ENCODE assay signal across 8 cellular contexts in genomic region chr19:49489601-49490167, GRCh38. TPM values are rescaled to one million over a fixed set of nuclear protein-coding genes. Genes with fewer than 3 reads are reported as not detected.
A peak's percentile ranks its signal among the peaks of the same experiment; 100 is the strongest.
DNase-seq lines count a peak whose midpoint lies in the region; ATAC-seq, FAIRE-seq and TF ChIP-seq lines count a peak whose summit lies in the region.

No MANE protein-coding gene starts in this region.

- 65% methylated on average over 15 of the region's 15 CpGs for WGBS in tibial nerve, 2 donors

- H2AFZ ChIP-seq in keratinocyte (ENCODE audit: control insufficient read depth, low read length), result no peak overlapping the region

- ATAC-seq in Right ventricle myocardium superior (ENCODE audit: poor library complexity) (no peak), HG03025 (IDR thresholded peaks at IDR 0.05; ENCODE audit: low FRiP score, unreplicated experiment) (no peak)

- H3K4me2 ChIP-seq in keratinocyte (ENCODE audit: control insufficient read depth, extremely low read depth, insufficient read depth, low read depth, low read length), result peak overlapping the region; percentile 86

- TF ChIP-seq CTCF in right atrium auricular region (IDR thresholded peaks at IDR 0.05) (no peak), keratinocyte (optimal IDR thresholded peaks at IDR 0.05 in 1 of 3, IDR thresholded peaks at IDR 0.05 in 1 of 3, conservative IDR thresholded peaks at IDR 0.05 in 1 of 3; ENCODE audit: extremely low read depth in 1 of 3, insufficient read depth in 2 of 3, low read length in 3 of 3) (no peak), tibial nerve (IDR thresholded peaks at IDR 0.05) (no peak)

- H3K27ac ChIP-seq in right atrium auricular region (peak overlapping the region; percentile 11 to 96), keratinocyte (ENCODE audit: control insufficient read depth, insufficient read depth, low read length) (peak overlapping the region; percentile 99), tibial nerve (peak overlapping the region in 3 of 4 donors; percentile 82 to 93 (median 91))

- intact Hi-C loops in Right ventricle myocardium superior (cut with DNase I), result no loop called here

- no peaks in the 10 kb centered on the region for H3K27me3 ChIP-seq in right atrium auricular region
- no peaks in the 10 kb centered on the region for H3K27me3 ChIP-seq in keratinocyte (ENCODE audit: control insufficient read depth, extremely low read depth, insufficient read depth, low read length)
- H3K27me3 ChIP-seq in tibial nerve, result no peaks in the 10 kb centered on the region

- no peak for TF ChIP-seq POLR2A in tibial nerve (IDR thresholded peaks at IDR 0.05)

- TF ChIP-seq EP300 in tibial nerve (IDR thresholded peaks at IDR 0.05), result no peak

- H3K4me3 ChIP-seq in right atrium auricular region (peak overlapping the region; percentile 83 to 98), keratinocyte (ENCODE audit: control insufficient read depth in 2 of 3, extremely low read depth in 1 of 3, insufficient read depth in 2 of 3, low read depth in 1 of 3, low read length in 3 of 3) (peak overlapping the region; percentile 90 to 100 (median 95)), tibial nerve (peak overlapping the region in 3 of 4 donors; percentile 79 to 97 (median 96))

- no peak for FAIRE-seq in keratinocyte (lab: Jason Lieb, UNC)

- dilution Hi-C loops in keratinocyte (cut with MboI; ENCODE audit: extremely low pct_ligation_motif_present, low sequenced_read_pairs), result no loop called here

- no peaks in the 10 kb centered on the region for H3K9me1 ChIP-seq in keratinocyte (ENCODE audit: control insufficient read depth, extremely low read depth, insufficient read depth, low read length)

- DNase-seq in right atrium auricular region (ENCODE audit: low spot score), result no peak
- no peak for DNase-seq in Right ventricle myocardium superior
- peak; percentile 61 to 70 for DNase-seq in activated T-cell treated with anti-CD3 and anti-CD28 coated beads, Interleukin-2, amount 50 U/mL, for 48 hours
- DNase-seq in keratinocyte (ENCODE audit: low read depth, low spot score), result no peak
- no peak for DNase-seq in tibial nerve (ENCODE audit: low spot score in 2 of 2)
- DNase-seq in NCI-H2227 (lab: John Stamatoyannopoulos, UW; ENCODE audit: unreplicated experiment), result no peak
- no peak for DNase-seq in C1 segment of cervical spinal cord (lab: John Stamatoyannopoulos, UW)

- H3K36me3 ChIP-seq in right atrium auricular region, result peaks cover 48% of the 10 kb centered on the region
- peaks cover 26 to 48% of the 10 kb centered on the region in 2 experiments for H3K36me3 ChIP-seq in keratinocyte (ENCODE audit: control insufficient read depth in 2 of 2, extremely low read depth in 1 of 2, insufficient read depth in 2 of 2, low read length in 2 of 2)
- peaks cover 7 to 52% (median 27%) of the 10 kb centered on the region in 3 donors for H3K36me3 ChIP-seq in tibial nerve

- peaks cover 25% of the 10 kb centered on the region for H4K20me1 ChIP-seq in keratinocyte (ENCODE audit: control insufficient read depth, extremely low read depth, insufficient read depth, low read length)

- no peaks in the 10 kb centered on the region for H3K9me3 ChIP-seq in right atrium auricular region
- no peaks in the 10 kb centered on the region for H3K9me3 ChIP-seq in keratinocyte (ENCODE audit: control insufficient read depth, low read depth, low read length)
- no peaks in the 10 kb centered on the region for H3K9me3 ChIP-seq in tibial nerve

- H3K9ac ChIP-seq in keratinocyte (ENCODE audit: control insufficient read depth, extremely low read depth, insufficient read depth, low read length), result peak overlapping the region; percentile 100

- H3K79me2 ChIP-seq in keratinocyte (ENCODE audit: control insufficient read depth, insufficient read depth, low read length), result peaks cover 37% of the 10 kb centered on the region

- H3K4me1 ChIP-seq in right atrium auricular region (peaks cover 0 to 28% of the 10 kb centered on the region in 2 donors), keratinocyte (ENCODE audit: control insufficient read depth, extremely low read depth, insufficient read depth, low read length) (peaks cover 9% of the 10 kb centered on the region), tibial nerve (peaks cover 0 to 34% (median 20%) of the 10 kb centered on the region in 4 donors)

RNA-seq across cellular contexts. Expression of gene RPL13A, which starts 2.3 kb away (rescaled TPM):
- total RNA-seq in right atrium auricular region (1,000 to 10,000 TPM in 1 of 2 donors, 100 to 1,000 TPM in 1; 765 to 1,868 TPM), Right ventricle myocardium superior (1,304 TPM), tibial nerve (1,000 to 10,000 TPM; 3,111 to 3,948 (median 3,333) TPM)
- polyA plus RNA-seq in keratinocyte, result 1,826 to 4,676 TPM (median 3,383 TPM) in 3 replicates
- 1,172 TPM for polyA plus RNA-seq in keratinocyte (2011; ENCODE audit: low read depth)
- 2,271 and 4,389 TPM in 2 replicates for polyA plus RNA-seq in keratinocyte (2011; cell fraction: cytosol; rRNA removed)
- 847 and 1,123 TPM in 2 replicates for polyA plus RNA-seq in keratinocyte (2011; cell fraction: nucleus; rRNA removed)
- polyA plus RNA-seq in keratinocyte (2012; ENCODE audit: low replicate concordance), result 3,372 and 3,518 TPM in 2 replicates
- 834 to 2,199 TPM (median 1,514 TPM) in 3 replicates for polyA minus RNA-seq in keratinocyte
- polyA minus RNA-seq in keratinocyte (2011; cell fraction: cytosol; rRNA and poly(A)+ RNA removed), result 1,948 TPM
- polyA minus RNA-seq in keratinocyte (2011; cell fraction: nucleus; rRNA and poly(A)+ RNA removed), result 676 and 708 TPM in 2 replicates

RNA-seq across cellular contexts. Expression of gene RPS11, which starts 6.5 kb away (rescaled TPM):
- total RNA-seq in right atrium auricular region (1,000 to 10,000 TPM; 1,048 to 2,648 TPM), Right ventricle myocardium superior (935 TPM), tibial nerve (1,000 to 10,000 TPM; 3,554 to 5,283 (median 4,154) TPM)
- 2,569 to 3,320 TPM (median 2,868 TPM) in 3 replicates for polyA plus RNA-seq in keratinocyte
- 1,199 TPM for polyA plus RNA-seq in keratinocyte (2011; ENCODE audit: low read depth)
- 3,950 and 4,485 TPM in 2 replicates for polyA plus RNA-seq in keratinocyte (2011; cell fraction: cytosol; rRNA removed)
- polyA plus RNA-seq in keratinocyte (2011; cell fraction: nucleus; rRNA removed), result 1,340 and 1,382 TPM in 2 replicates
- polyA plus RNA-seq in keratinocyte (2012; ENCODE audit: low replicate concordance), result 2,466 and 3,061 TPM in 2 replicates
- 1,093 to 1,706 TPM (median 1,654 TPM) in 3 replicates for polyA minus RNA-seq in keratinocyte
- polyA minus RNA-seq in keratinocyte (2011; cell fraction: cytosol; rRNA and poly(A)+ RNA removed), result 920 TPM
- polyA minus RNA-seq in keratinocyte (2011; cell fraction: nucleus; rRNA and poly(A)+ RNA removed), result 160 and 212 TPM in 2 replicates

RNA-seq across cellular contexts. Expression of gene FLT3LG, which starts 15.7 kb away (rescaled TPM):
- total RNA-seq in right atrium auricular region, result 1 to 10 TPM; 1.1 to 2.6 TPM
- total RNA-seq in Right ventricle myocardium superior, result 3.6 TPM
- 0.80 to 1.7 TPM (median 1.3 TPM) in 3 replicates for polyA plus RNA-seq in keratinocyte
- polyA plus RNA-seq in keratinocyte (2011; ENCODE audit: low read depth), result not detected
- polyA plus RNA-seq in keratinocyte (2011; cell fraction: cytosol; rRNA removed), result 0.53 and 1.6 TPM in 2 replicates
- 0.76 and 0.95 TPM in 2 replicates for polyA plus RNA-seq in keratinocyte (2011; cell fraction: nucleus; rRNA removed)
- 0.47 and 4.0 TPM in 2 replicates for polyA plus RNA-seq in keratinocyte (2012; ENCODE audit: low replicate concordance)
- polyA minus RNA-seq in keratinocyte, result 1.2 to 4.6 TPM in 2 of 3 replicates, not detected in the other
- 2.5 TPM for polyA minus RNA-seq in keratinocyte (2011; cell fraction: cytosol; rRNA and poly(A)+ RNA removed)
- polyA minus RNA-seq in keratinocyte (2011; cell fraction: nucleus; rRNA and poly(A)+ RNA removed), result 0.53 TPM in 1 of 2 replicates, not detected in the other
- 10 to 100 TPM in 2 of 4 donors, 1 to 10 TPM in 2; 3.6 to 13.8 (median 8.4) TPM for total RNA-seq in tibial nerve

RNA-seq across cellular contexts. Expression of gene FCGRT, which starts 22.8 kb away (rescaled TPM):
- total RNA-seq in right atrium auricular region, result 100 to 1,000 TPM in 1 of 2 donors, 10 to 100 TPM in 1; 98.2 to 123 TPM
- 98.8 TPM for total RNA-seq in Right ventricle myocardium superior
- 12.0 to 12.8 TPM (median 12.3 TPM) in 3 replicates for polyA plus RNA-seq in keratinocyte
- 8.2 TPM for polyA plus RNA-seq in keratinocyte (2011; ENCODE audit: low read depth)
- polyA plus RNA-seq in keratinocyte (2011; cell fraction: cytosol; rRNA removed), result 4.2 and 9.1 TPM in 2 replicates
- polyA plus RNA-seq in keratinocyte (2011; cell fraction: nucleus; rRNA removed), result 16.5 and 20.4 TPM in 2 replicates
- 15.5 and 20.2 TPM in 2 replicates for polyA plus RNA-seq in keratinocyte (2012; ENCODE audit: low replicate concordance)
- polyA minus RNA-seq in keratinocyte, result 5.6 to 8.2 TPM (median 5.8 TPM) in 3 replicates
- 15.2 TPM for polyA minus RNA-seq in keratinocyte (2011; cell fraction: cytosol; rRNA and poly(A)+ RNA removed)
- polyA minus RNA-seq in keratinocyte (2011; cell fraction: nucleus; rRNA and poly(A)+ RNA removed), result 5.4 and 7.1 TPM in 2 replicates
- total RNA-seq in tibial nerve, result 100 to 1,000 TPM; 231 to 410 (median 298) TPM

RNA-seq across cellular contexts. Expression of gene ALDH16A1, which starts 36.7 kb away (rescaled TPM):
- 10 to 100 TPM in 1 of 2 donors, 1 to 10 TPM in 1; 9.5 to 18.5 TPM for total RNA-seq in right atrium auricular region
- total RNA-seq in Right ventricle myocardium superior, result 10.8 TPM
- 7.1 to 12.2 TPM (median 9.8 TPM) in 3 replicates for polyA plus RNA-seq in keratinocyte
- polyA plus RNA-seq in keratinocyte (2011; ENCODE audit: low read depth), result 4.1 TPM
- polyA plus RNA-seq in keratinocyte (2011; cell fraction: cytosol; rRNA removed), result 3.8 and 12.0 TPM in 2 replicates
- 16.6 and 27.7 TPM in 2 replicates for polyA plus RNA-seq in keratinocyte (2011; cell fraction: nucleus; rRNA removed)
- 11.2 and 20.9 TPM in 2 replicates for polyA plus RNA-seq in keratinocyte (2012; ENCODE audit: low replicate concordance)
- 8.6 to 12.1 TPM (median 8.6 TPM) in 3 replicates for polyA minus RNA-seq in keratinocyte
- polyA minus RNA-seq in keratinocyte (2011; cell fraction: cytosol; rRNA and poly(A)+ RNA removed), result 55.1 TPM
- polyA minus RNA-seq in keratinocyte (2011; cell fraction: nucleus; rRNA and poly(A)+ RNA removed), result 17.8 and 19.5 TPM in 2 replicates
- total RNA-seq in tibial nerve, result 10 to 100 TPM; 33.9 to 70.5 (median 63.5) TPM

Comparison
In these comparisons a context has a peak if more than half of its experiments do, and no peak if none do; other contexts are left out.
1. DNase-seq: peak in activated T-cell treated with anti-CD3 and anti-CD28 coated beads, Interleukin-2, amount 50 U/mL, for 48 hours (2 of 2); none in right atrium auricular region (single experiment), Right ventricle myocardium superior (single experiment), keratinocyte (single experiment), tibial nerve (0 of 2), NCI-H2227 (single experiment) and C1 segment of cervical spinal cord (0 of 14).
2. Peak in every context shown above with its lines, with median percentiles within 50 percentile points of each other: H3K27ac ChIP-seq and H3K4me3 ChIP-seq.